8 cellular contexts compared by ENCODE assay signal in the genomic region with DNA sequence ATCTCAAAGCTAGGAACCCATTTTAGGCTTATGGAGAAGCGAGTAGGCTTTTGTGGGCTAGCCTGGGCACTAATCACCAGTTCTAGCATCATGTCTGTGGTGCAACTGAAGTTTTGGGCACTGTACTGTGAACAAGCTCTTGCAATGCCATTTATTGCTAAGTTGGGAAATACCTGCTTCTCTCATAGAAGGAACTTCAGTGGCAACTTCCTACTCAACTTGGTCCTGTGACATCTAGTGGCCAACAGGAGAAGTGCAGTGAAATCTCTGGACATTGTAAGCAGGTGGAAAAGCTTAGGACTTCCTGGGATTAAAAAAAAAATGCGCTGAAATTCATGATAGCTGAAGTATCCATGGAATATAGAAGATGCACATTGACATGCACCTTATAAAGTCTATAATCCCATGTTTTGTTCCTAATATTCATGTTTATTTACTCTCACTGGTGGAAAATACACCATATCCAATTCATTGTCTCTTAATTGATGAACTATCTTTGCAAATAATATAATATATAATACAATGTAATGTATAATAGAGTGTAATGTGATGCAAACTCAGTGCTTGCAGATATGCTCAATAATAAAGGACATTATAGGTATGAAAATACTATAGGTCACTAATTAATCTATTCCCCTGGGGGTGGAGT. TPM values are rescaled to one million over a fixed set of nuclear protein-coding genes. Genes with fewer than 3 reads are reported as not detected.
A peak's percentile ranks its signal among the peaks of the same experiment; 100 is the strongest.
DNase-seq lines count a peak whose midpoint lies in the region; ATAC-seq lines count a peak whose summit lies in the region.

No MANE protein-coding gene starts in this region.

- in situ Hi-C loops in G401 (cut with HindIII; ENCODE audit: low sequenced_read_pairs): no loop called here

- no peak for ATAC-seq in HG02623 (IDR thresholded peaks at IDR 0.05; ENCODE audit: unreplicated experiment)

- peak; percentile 83 for DNase-seq in G401 (ENCODE audit: low spot score)
- peak; percentile 84 for DNase-seq in H4 (ENCODE audit: low spot score)
- peak; percentile 28 for DNase-seq in NCI-H128 (lab: John Stamatoyannopoulos, UW; ENCODE audit: unreplicated experiment)
- DNase-seq in T-helper 2 cell: peak in 4 of 5 experiments; percentile 13 to 45 (median 16)
- peak; percentile 78 for DNase-seq in cerebellum (ENCODE audit: low spot score)
- peak; percentile 91 for DNase-seq in left kidney (ENCODE audit: low read depth, low spot score)
- DNase-seq in stimulated activated CD8-positive, alpha-beta memory T cell treated with anti-CD3 and anti-CD28 coated beads, Interleukin-4, amount 100 ng/mL, for 48 hours: peak; percentile 65

RNA-seq across cellular contexts. Expression of a gene that starts 6.5 kb away (rescaled TPM):
- total RNA-seq in G401 (2014; rRNA removed; shearing (Covaris generic)): not detected in 2 replicates
- total RNA-seq in H4 (2014; rRNA removed; shearing (Covaris generic)): 54.3 and 57.9 TPM in 2 replicates
- 46.3 TPM for total RNA-seq in cerebellum

RNA-seq across cellular contexts. Expression of a gene that starts 46.0 kb away (rescaled TPM):
- total RNA-seq in G401 (2014; rRNA removed; shearing (Covaris generic)): not detected in 2 replicates
- 1.4 and 2.9 TPM in 2 replicates for total RNA-seq in H4 (2014; rRNA removed; shearing (Covaris generic))
- 8.9 TPM for total RNA-seq in cerebellum

Comparison
In these comparisons a context has a peak if more than half of its experiments do, and no peak if none do; other contexts are left out.
1. DNase-seq: peak in every context shown above with its lines; median percentile 91 in left kidney; 84 in H4; 83 in G401; 78 in cerebellum; 65 in stimulated activated CD8-positive, alpha-beta memory T cell treated with anti-CD3 and anti-CD28 coated beads, Interleukin-4, amount 100 ng/mL, for 48 hours; 28 in NCI-H128; 16 in T-helper 2 cell.
2. RNA of a gene that starts 6.5 kb away (total RNA-seq): 54.3 to 57.9 TPM in H4 and 46.3 TPM in cerebellum (single experiment); not detected in G401; every median in the first group is over 10 times any median in the second.